ENCODE assay signal across 17 cellular contexts in the genomic region with DNA sequence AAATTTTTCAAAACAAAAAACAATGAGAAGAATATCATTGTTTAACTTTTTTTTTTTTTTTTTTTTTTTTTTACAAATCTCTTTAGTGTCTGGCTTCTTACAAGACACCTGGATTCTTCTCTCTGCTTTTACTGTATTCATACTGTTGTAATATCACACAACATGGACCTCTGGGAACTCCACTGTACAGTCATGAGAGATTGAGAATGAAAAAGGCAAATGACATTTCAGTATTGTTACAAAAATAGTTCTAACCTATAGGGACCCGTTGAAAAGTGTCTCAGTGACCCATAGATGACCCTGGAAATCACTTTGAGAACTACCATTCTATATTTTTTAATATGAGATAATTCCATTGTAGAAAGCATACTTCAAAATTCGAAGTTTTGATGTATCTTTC.
DNase-seq lines count a peak whose midpoint lies in the region; ATAC-seq lines count a peak whose summit lies in the region.
"Had no signal": no experiment of that assay in that cellular context is flagged by ENCODE, and none has a peak within 500 bp of the region (broad histone marks: within the 10 kb centered on the region; RNA-seq: fewer than 3 reads in every experiment).

No MANE protein-coding gene starts in this region.

- peak; percentile 51 for ATAC-seq in GM18868 (IDR thresholded peaks at IDR 0.05; ENCODE audit: unreplicated experiment)
- ATAC-seq in HG02885 (IDR thresholded peaks at IDR 0.05; ENCODE audit: poor library complexity, unreplicated experiment): peak; percentile 52
- ATAC-seq: A549, K562 had no signal

- peak; percentile 7 for DNase-seq in NAMALWA (ENCODE audit: low spot score)
- DNase-seq in NCI-H2107 treated with DMSO at 0.1 percent for 48 hours (lab: John Stamatoyannopoulos, UW; ENCODE audit: unreplicated experiment): no peak
- DNase-seq in activated gamma-delta T cell (lab: John Stamatoyannopoulos, UW): no peak
- DNase-seq in activated CD8-positive, alpha-beta memory T cell treated with anti-CD3 and anti-CD28 coated beads, Interleukin-2, amount 50 U/mL, for 4 hours: no peak
- no peak for DNase-seq in NK-92 (lab: John Stamatoyannopoulos, UW; ENCODE audit: unreplicated experiment)
- DNase-seq: BE2C; Caco-2; CD8-positive, alpha-beta memory T cell; DND-41; GDM1; HCEC 1CT; HFFc6; Kasumi-1 had no signal
